ENCODE assay signal across 8 cellular contexts in genomic region chr6:34248727-34249468, GRCh38. TPM values are rescaled to one million over a fixed set of nuclear protein-coding genes. Genes with fewer than 3 reads are reported as not detected.
DNase-seq lines count a peak whose midpoint lies in the region; ATAC-seq and TF ChIP-seq lines count a peak whose summit lies in the region.

Gene SMIM29 (minus strand): TSS chr6:34249006. CDS start chr6:34247791, 1,215 bp downstream.

- ATAC-seq in HG03196 (IDR thresholded peaks at IDR 0.05; ENCODE audit: unreplicated experiment) (peak; percentile 82), activated B cell treated with CpG ODN at 0.5 μM for 24 hours (ENCODE audit: low read depth) (peak; percentile 90)

- peak; percentile 78 for TF ChIP-seq POLR2A in GM18951 (IDR thresholded peaks at IDR 0.05; ENCODE audit: extremely low read depth, insufficient read depth, insufficient read length)

- DNase-seq in AG08396 (ENCODE audit: low spot score) (peak; percentile 98), NCI-H345 (lab: John Stamatoyannopoulos, UW) (peak; percentile 96), activated B cell treated with CpG ODN at 0.5 μM for 24 hours (peak; percentile 98), cardiac fibroblast (ENCODE audit: low read depth in 2 of 2) (peak; percentile 95 to 96), iris pigment epithelial cell (ENCODE audit: low read depth) (peak; percentile 94)
- peak; percentile 97 for DNase-seq in stimulated activated CD4-positive, alpha-beta T cell treated with anti-CD3 and anti-CD28 coated beads, Interleukin-12 subunit alpha, Interleukin-12 subunit beta, amount 100 ng/mL, for 24 hours (ENCODE audit: low read depth in 2 of 2)

- POLR2A ChIA-PET in activated B cell treated with CpG ODN at 0.5 μM for 24 hours (lab: Charles Lee), result interaction anchor here (0.5 to 5.1 kb wide), 19 partner anchors 9 to 360 kb away, joined by 3 to 70 read pairs (median 7); partner anchors contain the start of genes HMGA1, NUDT3 and RPS10

- CTCF ChIA-PET in activated B cell treated with CpG ODN at 0.5 μM for 24 hours (lab: Charles Lee), result interaction anchor here (0.6 to 5.4 kb wide), 26 partner anchors 12 to 891 kb away, joined by 3 to 168 read pairs (median 5); partner anchors contain the start of genes HMGA1, NUDT3 and RPS10

- peaks cover 28% of the 10 kb centered on the region for H3K36me3 Mint-ChIP-seq in activated B cell treated with CpG ODN at 0.5 μM for 24 hours (ENCODE audit: low read depth)

- peak within 1 kb of the TSS; percentile 96 for H3K27ac Mint-ChIP-seq in activated B cell treated with CpG ODN at 0.5 μM for 24 hours

- H3K27me3 Mint-ChIP-seq in activated B cell treated with CpG ODN at 0.5 μM for 24 hours, result no peaks in the 10 kb centered on the region

- intact Hi-C loops in activated B cell treated with CpG ODN at 0.5 μM for 24 hours (cut with micrococcal nuclease), result loop anchor here (1.0 to 5.0 kb wide), 11 partner anchors 12 to 993 kb away; partner anchors contain the start of gene NUDT3

- TF ChIP-seq CTCF in activated B cell treated with CpG ODN at 0.5 μM for 24 hours (IDR thresholded peaks at IDR 0.05) (no peak), cardiac fibroblast (IDR thresholded peaks at IDR 0.05; ENCODE audit: low read depth, low read length) (peak; percentile 51)

- H3K4me1 Mint-ChIP-seq in activated B cell treated with CpG ODN at 0.5 μM for 24 hours, result peaks cover 53% of the 10 kb centered on the region

- peak within 1 kb of the TSS; percentile 95 for H3K4me3 Mint-ChIP-seq in activated B cell treated with CpG ODN at 0.5 μM for 24 hours

- peak within 1 kb of the TSS; percentile 84 to 96 for H3K4me3 ChIP-seq in cardiac fibroblast (replicated peaks in 1 of 2; ENCODE audit: low read depth in 2 of 2, low read length in 2 of 2)

- in situ Hi-C loops in GM18951 (cut with MboI; ENCODE audit: low sequenced_read_pairs, unreplicated experiment), result loop anchor here (5.0 kb wide), 1 partner anchor 163 kb away; no protein-coding TSS in a partner anchor

- no peaks in the 10 kb centered on the region for H3K9me3 Mint-ChIP-seq in activated B cell treated with CpG ODN at 0.5 μM for 24 hours

RNA-seq across cellular contexts. Expression of gene SMIM29, which starts in this region (rescaled TPM):
- 25.8 and 27.7 TPM in 2 replicates for total RNA-seq in activated B cell treated with CpG ODN at 0.5 μM for 24 hours

Comparison
In these comparisons a context has a peak if more than half of its experiments do, and no peak if none do; other contexts are left out.
1. Peak in every context shown above with its lines: DNase-seq, ATAC-seq and H3K4me3 ChIP-seq.